Comparison of ENCODE assay signal across 1 cellular context in genomic region chr2:164934790-164935466, GRCh38.
TF ChIP-seq lines count a peak whose summit lies in the region.

No MANE protein-coding gene starts in this region.

TF ChIP-seq in SK-N-SH, 30 proteins besides CTCF, POLR2A, EP300 and RAD21 (continued from another document):
- no peak for TF ChIP-seq MAX (IDR thresholded peaks at IDR 0.05; ENCODE audit: low read depth)
- no peak for TF ChIP-seq PBX3 (IDR thresholded peaks at IDR 0.05)
- TF ChIP-seq MEF2A (IDR thresholded peaks at IDR 0.05; ENCODE audit: borderline replicate concordance, low read depth): no peak
TF ChIP-seq in SK-N-SH: peak in this region for 0.
